Comparison of ENCODE assay signal across 13 cellular contexts in genomic region chr12:47084172-47084571, GRCh38. TPM values are rescaled to one million over a fixed set of nuclear protein-coding genes. Genes with fewer than 3 reads are reported as not detected.
DNase-seq lines count a peak whose midpoint lies in the region; ATAC-seq and TF ChIP-seq lines count a peak whose summit lies in the region.
"Had no signal": no experiment of that assay in that cellular context is flagged by ENCODE, and none has a peak within 500 bp of the region (broad histone marks: within the 10 kb centered on the region; RNA-seq: fewer than 3 reads in every experiment).

No MANE protein-coding gene starts in this region.

- no peak for DNase-seq in activated naive CD4-positive, alpha-beta T cell treated with anti-CD3 and anti-CD28 coated beads for 36 hours
- no peak for DNase-seq in activated naive CD4-positive, alpha-beta T cell treated with anti-CD3 and anti-CD28 coated beads, Interleukin-2, amount 50 U/mL, for 16 hours
- no peak for DNase-seq in activated B cell treated with CpG ODN at 0.5 μM for 24 hours
- DNase-seq in memory B cell (ENCODE audit: low spot score in 2 of 2) = no peak
- no peak for DNase-seq in tibial artery
- no peak for DNase-seq in NCI-H524 treated with DMSO at 0.1 percent for 48 hours (lab: John Stamatoyannopoulos, UW)
- DNase-seq in tibial nerve (ENCODE audit: low spot score in 2 of 2) = no peak
- DNase-seq: DMS79 treated with DMSO at 0.1 percent for 48 hours; kidney; nephron progenitor cell; Peyer's patch; stimulated activated CD4-positive, alpha-beta T cell treated with anti-CD3 and anti-CD28 coated beads, Interleukin-12 subunit alpha, Interleukin-12 subunit beta, amount 100 ng/mL, for 4 hours had no signal

- H3K27me3 Mint-ChIP-seq in activated naive CD4-positive, alpha-beta T cell treated with anti-CD3 and anti-CD28 coated beads for 36 hours (ENCODE audit: low read depth) = no peaks in the 10 kb centered on the region
- no peaks in the 10 kb centered on the region for H3K27me3 Mint-ChIP-seq in activated B cell treated with CpG ODN at 0.5 μM for 24 hours
- H3K27me3 Mint-ChIP-seq in memory B cell = no peaks in the 10 kb centered on the region

- H3K27me3 ChIP-seq in tibial artery = no peaks in the 10 kb centered on the region
- H3K27me3 ChIP-seq in tibial nerve = no peaks in the 10 kb centered on the region
- H3K27me3 ChIP-seq: Peyer's patch had no signal

- ATAC-seq in activated B cell treated with CpG ODN at 0.5 μM for 24 hours (ENCODE audit: low read depth) (no peak), memory B cell (ENCODE audit: low read depth) (no peak), GM18505 (IDR thresholded peaks at IDR 0.05; ENCODE audit: unreplicated experiment) (no peak)

- no peak for TF ChIP-seq EP300 in tibial nerve (IDR thresholded peaks at IDR 0.05)

- peaks cover 54% of the 10 kb centered on the region for H3K4me1 Mint-ChIP-seq in activated naive CD4-positive, alpha-beta T cell treated with anti-CD3 and anti-CD28 coated beads for 36 hours (ENCODE audit: low read depth)
- H3K4me1 Mint-ChIP-seq in activated B cell treated with CpG ODN at 0.5 μM for 24 hours (peaks cover 63% of the 10 kb centered on the region), memory B cell (peaks cover 42% of the 10 kb centered on the region)

- H3K4me1 ChIP-seq in tibial artery (peaks cover 0 to 84% (median 28%) of the 10 kb centered on the region in 4 donors), tibial nerve (peaks cover 0 to 62% (median 6%) of the 10 kb centered on the region in 4 donors)

- H3K27ac Mint-ChIP-seq in activated naive CD4-positive, alpha-beta T cell treated with anti-CD3 and anti-CD28 coated beads for 36 hours = peak overlapping the region; percentile 65
- H3K27ac Mint-ChIP-seq in activated B cell treated with CpG ODN at 0.5 μM for 24 hours (peak overlapping the region; percentile 70), memory B cell (peak overlapping the region; percentile 69)
- H3K27ac Mint-ChIP-seq: nephron progenitor cell had no signal

- peaks cover 9% of the 10 kb centered on the region for H3K36me3 Mint-ChIP-seq in activated naive CD4-positive, alpha-beta T cell treated with anti-CD3 and anti-CD28 coated beads for 36 hours (ENCODE audit: low read depth)
- H3K36me3 Mint-ChIP-seq in activated B cell treated with CpG ODN at 0.5 μM for 24 hours (ENCODE audit: low read depth) (peaks cover 15% of the 10 kb centered on the region), memory B cell (peaks cover 1% of the 10 kb centered on the region)

- no peaks in the 10 kb centered on the region for H3K36me3 ChIP-seq in tibial artery
- H3K36me3 ChIP-seq in tibial nerve = no peaks in the 10 kb centered on the region
- H3K36me3 ChIP-seq: Peyer's patch had no signal

- CTCF ChIA-PET in activated naive CD4-positive, alpha-beta T cell treated with anti-CD3 and anti-CD28 coated beads for 36 hours (lab: Charles Lee) = no interaction called here
- CTCF ChIA-PET in activated B cell treated with CpG ODN at 0.5 μM for 24 hours (lab: Charles Lee) = interaction anchor here (0.6 kb wide), 1 partner anchor 113 kb away, joined by 4 read pairs; no protein-coding TSS in a partner anchor

- H3K4me3 Mint-ChIP-seq in activated naive CD4-positive, alpha-beta T cell treated with anti-CD3 and anti-CD28 coated beads for 36 hours = no peak overlapping the region
- H3K4me3 Mint-ChIP-seq in activated B cell treated with CpG ODN at 0.5 μM for 24 hours (no peak overlapping the region), memory B cell (no peak overlapping the region)
- H3K4me3 Mint-ChIP-seq: nephron progenitor cell had no signal

- POLR2A ChIA-PET in activated B cell treated with CpG ODN at 0.5 μM for 24 hours (lab: Charles Lee) = interaction anchor here (0.9 kb wide), 1 partner anchor 134 kb away, joined by 3 read pairs; no protein-coding TSS in a partner anchor

- no peaks in the 10 kb centered on the region for H3K9me3 ChIP-seq in tibial artery
- H3K9me3 ChIP-seq in tibial nerve = no peaks in the 10 kb centered on the region
- H3K9me3 ChIP-seq: Peyer's patch had no signal

- H3K27ac ChIP-seq in tibial artery (peak overlapping the region; percentile 40 to 66), tibial nerve (no peak overlapping the region)

- intact Hi-C loops in activated naive CD4-positive, alpha-beta T cell treated with anti-CD3 and anti-CD28 coated beads for 36 hours (cut with micrococcal nuclease) = loop anchor here (1.0 to 5.0 kb wide), 5 partner anchors 37 to 867 kb away; partner anchors contain the start of gene RPAP3
- intact Hi-C loops in activated B cell treated with CpG ODN at 0.5 μM for 24 hours (cut with micrococcal nuclease) (loop anchor here (5.0 kb wide), 1 partner anchor 1092 kb away; the partner anchor contains the start of gene SCAF11), tibial artery (cut with DNase I; ENCODE audit: low total_unique reads) (no loop called here)

- 55 to 65% methylated on average over 1 of the region's 1 CpG for WGBS in tibial nerve, 2 donors

- H3K4me3 ChIP-seq in tibial artery (no peak overlapping the region), tibial nerve (no peak overlapping the region)
- H3K4me3 ChIP-seq: Peyer's patch had no signal

- no peaks in the 10 kb centered on the region for H3K9me3 Mint-ChIP-seq in activated naive CD4-positive, alpha-beta T cell treated with anti-CD3 and anti-CD28 coated beads for 36 hours
- H3K9me3 Mint-ChIP-seq in activated B cell treated with CpG ODN at 0.5 μM for 24 hours (no peaks in the 10 kb centered on the region), memory B cell (no peaks in the 10 kb centered on the region)
- H3K9me3 Mint-ChIP-seq: nephron progenitor cell had no signal

- TF ChIP-seq POLR2A in GM18505 (IDR thresholded peaks at IDR 0.05; ENCODE audit: borderline replicate concordance, extremely low read depth, insufficient read depth, insufficient read length) (no peak), tibial nerve (IDR thresholded peaks at IDR 0.05) (no peak)

- TF ChIP-seq CTCF in activated B cell treated with CpG ODN at 0.5 μM for 24 hours (IDR thresholded peaks at IDR 0.05) = no peak
- no peak for TF ChIP-seq CTCF in tibial artery (IDR thresholded peaks at IDR 0.05)
- no peak for TF ChIP-seq CTCF in tibial nerve (IDR thresholded peaks at IDR 0.05)

RNA-seq across cellular contexts. Expression of gene AMIGO2, which starts 4.4 kb away (rescaled TPM):
- total RNA-seq in activated naive CD4-positive, alpha-beta T cell treated with anti-CD3 and anti-CD28 coated beads for 36 hours = 10 to 100 TPM; 19.2 to 19.6 TPM
- total RNA-seq in activated B cell treated with CpG ODN at 0.5 μM for 24 hours (13.9 and 14.1 TPM in 2 replicates), tibial nerve (1 to 10 TPM; 1.7 to 6.6 (median 3.1) TPM)

RNA-seq across cellular contexts. Expression of gene PCED1B, which starts 4.8 kb away (rescaled TPM):
- 100 to 1,000 TPM; 138 to 143 TPM for total RNA-seq in activated naive CD4-positive, alpha-beta T cell treated with anti-CD3 and anti-CD28 coated beads for 36 hours
- 60.9 and 65.4 TPM in 2 replicates for total RNA-seq in activated B cell treated with CpG ODN at 0.5 μM for 24 hours
- total RNA-seq in tibial nerve = 1 to 10 TPM in 2 of 4 donors, under 1 TPM in 1, not detected in 1; 0.90 to 2.9 (median 2.2) TPM

Comparison
In these comparisons a context has a peak if more than half of its experiments do, and no peak if none do; other contexts are left out.
1. H3K27ac ChIP-seq: peak in tibial artery (2 of 2); none in tibial nerve (0 of 4).
2. RNA of gene PCED1B, which starts 4.8 kb away (total RNA-seq): 138 to 143 TPM in activated naive CD4-positive, alpha-beta T cell treated with anti-CD3 and anti-CD28 coated beads for 36 hours and 60.9 to 65.4 TPM in activated B cell treated with CpG ODN at 0.5 μM for 24 hours; 0.90 to 2.9 TPM in tibial nerve; every median in the first group is over 10 times any median in the second.
3. Peak in every context shown above with its lines, with median percentiles within 50 percentile points of each other: H3K27ac Mint-ChIP-seq.